In genomic region chr18:30858562-30858961, GRCh38 we compare ENCODE assay signal across 6 cellular contexts.
"Had no signal": no experiment of that assay in that cellular context is flagged by ENCODE, and none has a peak within 500 bp of the region (broad histone marks: within the 10 kb centered on the region; RNA-seq: fewer than 3 reads in every experiment).

No MANE protein-coding gene starts in this region.

- ATAC-seq: GM23338, HepG2 had no signal

- H3K27me3 Mint-ChIP-seq: IgD-negative memory B cell had no signal

- H3K27ac ChIP-seq: HL-60 had no signal

- DNase-seq: H9, HCEC 1CT had no signal

- H3K27ac Mint-ChIP-seq: GM23338, H9, IgD-negative memory B cell had no signal

- H3K4me1 Mint-ChIP-seq: IgD-negative memory B cell had no signal

- H3K4me3 Mint-ChIP-seq: GM23338, H9, IgD-negative memory B cell had no signal

- H3K9me3 Mint-ChIP-seq: GM23338, H9 had no signal

- H3K4me2 ChIP-seq: GM23338 had no signal

- H3K4me3 ChIP-seq: GM23338 had no signal

- H3K36me3 Mint-ChIP-seq: IgD-negative memory B cell had no signal

- H2AFZ ChIP-seq: GM23338 had no signal
